Comparison of ENCODE assay signal across 12 cellular contexts in genomic region chr1:14599787-14600186, GRCh38. TPM values are rescaled to one million over a fixed set of nuclear protein-coding genes. Genes with fewer than 3 reads are reported as not detected.
DNase-seq lines count a peak whose midpoint lies in the region; ATAC-seq and TF ChIP-seq lines count a peak whose summit lies in the region.
"Had no signal": no experiment of that assay in that cellular context is flagged by ENCODE, and none has a peak within 500 bp of the region (broad histone marks: within the 10 kb centered on the region; RNA-seq: fewer than 3 reads in every experiment).

No MANE protein-coding gene starts in this region.

- H3K4me3 Mint-ChIP-seq in H9 (peak overlapping the region; percentile 77 to 89), mesothelial cell of epicardium (peak overlapping the region; percentile 86), T-helper 17 cell (no peak overlapping the region)
- no peak overlapping the region for H3K4me3 Mint-ChIP-seq in activated naive CD8-positive, alpha-beta T cell treated with anti-CD3 and anti-CD28 coated beads, Interleukin-2, amount 50 U/mL, for 24 hours
- H3K4me3 Mint-ChIP-seq: activated CD4-positive, alpha-beta memory T cell treated with anti-CD3 and anti-CD28 coated beads, Interleukin-2, amount 10 ng/mL, durations not matched to agents 7 days and 5 days had no signal

- peaks cover 14% of the 10 kb centered on the region for H3K23me2 ChIP-seq in H9 (ENCODE audit: insufficient read length, low read depth, low read length, poor library complexity, severe bottlenecking)

- ATAC-seq in activated naive CD8-positive, alpha-beta T cell treated with anti-CD3 and anti-CD28 coated beads, Interleukin-2, amount 50 U/mL, for 24 hours: peak; percentile 62
- no peak for ATAC-seq in HG02642 (IDR thresholded peaks at IDR 0.05; ENCODE audit: poor library complexity, unreplicated experiment)
- no peak for ATAC-seq in T-helper 17 cell

- H3K4me1 ChIP-seq in ACC112 (ENCODE audit: control insufficient read depth, insufficient read depth, low read length, unreplicated experiment) (no peaks in the 10 kb centered on the region), H9 (ENCODE audit: insufficient read depth, low read length) (peaks cover 6% of the 10 kb centered on the region)

- H3K4me2 ChIP-seq in H9 (ENCODE audit: insufficient read depth, insufficient read length, low read length): peak overlapping the region; percentile 87

- no peaks in the 10 kb centered on the region; a peak in 1 of 5 replicates for H3K9me3 Mint-ChIP-seq in H9
- no peaks in the 10 kb centered on the region for H3K9me3 Mint-ChIP-seq in activated naive CD8-positive, alpha-beta T cell treated with anti-CD3 and anti-CD28 coated beads, Interleukin-2, amount 50 U/mL, for 24 hours
- H3K9me3 Mint-ChIP-seq in mesothelial cell of epicardium: no peaks in the 10 kb centered on the region
- H3K9me3 Mint-ChIP-seq: activated CD4-positive, alpha-beta memory T cell treated with anti-CD3 and anti-CD28 coated beads, Interleukin-2, amount 10 ng/mL, durations not matched to agents 7 days and 5 days had no signal

- H3K56ac ChIP-seq in H9 (ENCODE audit: insufficient read length, low read depth, low read length): no peak overlapping the region

- no peaks in the 10 kb centered on the region for H3K36me3 ChIP-seq in ACC112 (ENCODE audit: insufficient read depth, low read length)
- H3K36me3 ChIP-seq: thoracic aorta had no signal

- H3K14ac ChIP-seq in H9 (ENCODE audit: insufficient read depth, low read length): no peak overlapping the region

- peak overlapping the region; percentile 68 for H3K4me3 ChIP-seq in ACC112 (ENCODE audit: low read depth, low read length)

- H4K5ac ChIP-seq in H9 (ENCODE audit: insufficient read length, low read depth, low read length): no peak overlapping the region

- no peak for DNase-seq in H9
- DNase-seq in activated naive CD8-positive, alpha-beta T cell treated with anti-CD3 and anti-CD28 coated beads, Interleukin-2, amount 50 U/mL, for 24 hours: no peak
- DNase-seq in mesothelial cell of epicardium (ENCODE audit: low spot score in 2 of 2, unreplicated experiment in 2 of 2): no peak
- DNase-seq in stimulated activated CD4-positive, alpha-beta T cell treated with anti-CD3 and anti-CD28 coated beads, Interleukin-15, amount 100 ng/mL, for 24 hours: no peak
- DNase-seq in T-helper 17 cell: no peak
- DNase-seq in DMS79 (lab: John Stamatoyannopoulos, UW): no peak
- DNase-seq: activated CD4-positive, alpha-beta memory T cell treated with anti-CD3 and anti-CD28 coated beads, Interleukin-2, amount 10 ng/mL, durations not matched to agents 7 days and 5 days; NCI-H1048 had no signal

- H3K27ac ChIP-seq in ACC112 (ENCODE audit: low read depth, low read length) (no peak overlapping the region), H9 (ENCODE audit: insufficient read length, low read depth, low read length) (no peak overlapping the region)
- H3K27ac ChIP-seq: RWPE1, thoracic aorta had no signal

- no peak overlapping the region for H2BK120ac ChIP-seq in H9 (ENCODE audit: low read depth, low read length, poor library complexity, severe bottlenecking)

- TF ChIP-seq CTCF in H9 (conservative IDR thresholded peaks at IDR 0.05) (no peak), mesothelial cell of epicardium (IDR thresholded peaks at IDR 0.05; ENCODE audit: unreplicated experiment) (no peak)

- H3K79me1 ChIP-seq in H9 (ENCODE audit: insufficient read depth, low read depth, low read length, poor library complexity, severe bottlenecking): no peaks in the 10 kb centered on the region

- H3K18ac ChIP-seq in H9 (ENCODE audit: insufficient read length, low read depth, low read length): no peak overlapping the region

- H3K23ac ChIP-seq in H9 (ENCODE audit: insufficient read length, low read depth, low read length): no peak overlapping the region

- H3K36me3 Mint-ChIP-seq in H9 (ENCODE audit: insufficient read depth in 1 of 3, low read depth in 3 of 3) (no peaks in the 10 kb centered on the region), mesothelial cell of epicardium (no peaks in the 10 kb centered on the region), T-helper 17 cell (ENCODE audit: low read depth) (no peaks in the 10 kb centered on the region)
- no peaks in the 10 kb centered on the region for H3K36me3 Mint-ChIP-seq in activated naive CD8-positive, alpha-beta T cell treated with anti-CD3 and anti-CD28 coated beads, Interleukin-2, amount 50 U/mL, for 24 hours (ENCODE audit: low read depth)

- H3K79me2 ChIP-seq in ACC112 (ENCODE audit: control insufficient read depth, insufficient read depth, low read length, unreplicated experiment) (no peaks in the 10 kb centered on the region), H9 (ENCODE audit: insufficient read depth, low read length) (no peaks in the 10 kb centered on the region)

- no CpG with 5 or more reads among the region's 6 CpGs for WGBS in H9 (ENCODE audit: extremely low coverage, insufficient read length, low lambda C conversion rate)

- H2BK5ac ChIP-seq in H9 (ENCODE audit: insufficient read length, low read length): no peak overlapping the region

- no peak overlapping the region for H3K4ac ChIP-seq in H9 (ENCODE audit: low read depth, low read length)

- no peak overlapping the region for H2BK20ac ChIP-seq in H9 (ENCODE audit: low read depth, low read length, poor library complexity, severe bottlenecking)

- no peak overlapping the region for H3K27ac Mint-ChIP-seq in H9
- no peak overlapping the region for H3K27ac Mint-ChIP-seq in activated naive CD8-positive, alpha-beta T cell treated with anti-CD3 and anti-CD28 coated beads, Interleukin-2, amount 50 U/mL, for 24 hours
- H3K27ac Mint-ChIP-seq in mesothelial cell of epicardium: peak overlapping the region; percentile 63
- H3K27ac Mint-ChIP-seq in T-helper 17 cell: no peak overlapping the region
- H3K27ac Mint-ChIP-seq: activated CD4-positive, alpha-beta memory T cell treated with anti-CD3 and anti-CD28 coated beads, Interleukin-2, amount 10 ng/mL, durations not matched to agents 7 days and 5 days had no signal

- peaks cover 51% of the 10 kb centered on the region in 2 experiments for H3K4me1 Mint-ChIP-seq in H9
- H3K4me1 Mint-ChIP-seq in activated naive CD8-positive, alpha-beta T cell treated with anti-CD3 and anti-CD28 coated beads, Interleukin-2, amount 50 U/mL, for 24 hours: peaks cover 13% of the 10 kb centered on the region
- peaks cover 50% of the 10 kb centered on the region for H3K4me1 Mint-ChIP-seq in mesothelial cell of epicardium
- H3K4me1 Mint-ChIP-seq in T-helper 17 cell: no peaks in the 10 kb centered on the region
- H3K4me1 Mint-ChIP-seq: activated CD4-positive, alpha-beta memory T cell treated with anti-CD3 and anti-CD28 coated beads, Interleukin-2, amount 10 ng/mL, durations not matched to agents 7 days and 5 days had no signal

- no peaks in the 10 kb centered on the region for H4K20me1 ChIP-seq in H9 (ENCODE audit: control insufficient read depth, insufficient read depth, insufficient read length)

- H2AFZ ChIP-seq in ACC112 (ENCODE audit: low read length, unreplicated experiment) (no peak overlapping the region), H9 (ENCODE audit: low read length) (no peak overlapping the region)

- no peaks in the 10 kb centered on the region for H3K9me3 ChIP-seq in H9 (ENCODE audit: control insufficient read depth, low read depth, low read length)
- H3K9me3 ChIP-seq in T-helper 17 cell (ENCODE audit: control insufficient read depth, low read length, poor library complexity, severe bottlenecking): no peaks in the 10 kb centered on the region
- H3K9me3 ChIP-seq: thoracic aorta had no signal

- no peak overlapping the region for H2BK12ac ChIP-seq in H9 (ENCODE audit: insufficient read length, low read depth, low read length)

- no peak overlapping the region for H4K8ac ChIP-seq in H9 (replicated peaks; ENCODE audit: insufficient read length, low read depth, low read length)

- no peak overlapping the region for H2AK5ac ChIP-seq in H9 (ENCODE audit: insufficient read length, low read length)

- H2BK15ac ChIP-seq in H9 (ENCODE audit: low read depth, low read length): no peak overlapping the region

- no peak overlapping the region for H3T11ph ChIP-seq in H9 (ENCODE audit: low read length)

- H3K9ac ChIP-seq in H9 (ENCODE audit: extremely low read depth, insufficient read length, low read length): peak overlapping the region; percentile 30

- no peak overlapping the region for H4K91ac ChIP-seq in H9 (ENCODE audit: insufficient read length, low read depth, low read length)

- peaks cover 36% of the 10 kb centered on the region for H3K27me3 Mint-ChIP-seq in H9 (ENCODE audit: low read depth)
- H3K27me3 Mint-ChIP-seq in activated naive CD8-positive, alpha-beta T cell treated with anti-CD3 and anti-CD28 coated beads, Interleukin-2, amount 50 U/mL, for 24 hours: peaks cover 65% of the 10 kb centered on the region
- no peaks in the 10 kb centered on the region for H3K27me3 Mint-ChIP-seq in mesothelial cell of epicardium (ENCODE audit: low read depth)
- H3K27me3 Mint-ChIP-seq in T-helper 17 cell: peaks cover 69% of the 10 kb centered on the region

- peaks cover 61% of the 10 kb centered on the region for H3K27me3 ChIP-seq in ACC112 (ENCODE audit: insufficient read depth, low read length)
- peaks cover 9% of the 10 kb centered on the region; the same call in 1 of the 2 replicates for H3K27me3 ChIP-seq in H9 (ENCODE audit: insufficient read depth, low read length)

RNA-seq across cellular contexts. Expression of gene KAZN, which starts 1.3 kb away (rescaled TPM):
- total RNA-seq in H9 (2021) (6.1 and 7.6 TPM in 2 replicates), mesothelial cell of epicardium (36.3 to 38.8 TPM (median 38.4 TPM) in 3 replicates), T-helper 17 cell (under 1 TPM; 0.10 to 0.62 TPM)

Comparison
In these comparisons a context has a peak if more than half of its experiments do, and no peak if none do; other contexts are left out.
1. H3K4me3 Mint-ChIP-seq: peak in H9 (2 of 2) and mesothelial cell of epicardium (single experiment); none in activated naive CD8-positive, alpha-beta T cell treated with anti-CD3 and anti-CD28 coated beads, Interleukin-2, amount 50 U/mL, for 24 hours (single experiment) and T-helper 17 cell (single experiment).